Comparison of ENCODE assay signal across 1 cellular context in the genomic region with DNA sequence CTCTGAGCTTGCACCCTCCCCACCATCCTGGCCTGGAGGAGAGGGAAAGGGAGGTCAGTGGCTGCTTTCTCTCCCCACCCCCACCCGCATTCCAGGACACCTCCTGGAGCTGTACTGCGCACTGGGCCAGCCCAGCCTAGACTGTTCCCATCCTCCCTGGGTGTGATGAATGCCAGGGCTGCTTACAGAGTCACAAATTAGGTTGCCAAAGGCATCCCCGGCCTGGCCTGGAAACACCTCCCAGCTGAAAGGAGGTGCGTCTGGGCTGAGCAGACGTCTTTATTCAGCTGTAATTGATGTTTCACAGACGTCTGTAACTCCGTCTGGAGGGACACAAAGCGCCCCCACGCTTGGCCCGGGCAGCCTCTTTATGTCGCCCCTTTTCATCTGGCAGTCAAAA.
TF ChIP-seq lines count a peak whose summit lies in the region.

No MANE protein-coding gene starts in this region.

TF ChIP-seq in endothelial cell of umbilical vein, 7 proteins besides CTCF, POLR2A, EP300 and RAD21 (continued from another document):
- TF ChIP-seq, protein P1, sequence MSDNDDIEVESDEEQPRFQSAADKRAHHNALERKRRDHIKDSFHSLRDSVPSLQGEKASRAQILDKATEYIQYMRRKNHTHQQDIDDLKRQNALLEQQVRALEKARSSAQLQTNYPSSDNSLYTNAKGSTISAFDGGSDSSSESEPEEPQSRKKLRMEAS (IDR thresholded peaks at IDR 0.05; ENCODE audit: insufficient read depth, insufficient read length): no peak
